Comparison of ENCODE assay signal across 1 cellular context in genomic region chr1:56647106-56647505, GRCh38.
TF ChIP-seq lines count a peak whose summit lies in the region.

No MANE protein-coding gene starts in this region.

TF ChIP-seq in HepG2, 621 proteins besides CTCF, POLR2A, EP300 and RAD21:
- TF ChIP-seq GRHL1 (CRISPR knock-in tag; conservative IDR thresholded peaks at IDR 0.05): no peak
- TF ChIP-seq GPN1 (CRISPR knock-in tag; IDR thresholded peaks at IDR 0.05; ENCODE audit: borderline replicate concordance): no peak
- peak; percentile 62 for TF ChIP-seq RARA (CRISPR knock-in tag; IDR thresholded peaks at IDR 0.05)
- peak; percentile 60; the same call in 1 of the 2 replicates for TF ChIP-seq GATAD2A (CRISPR knock-in tag; IDR thresholded peaks at IDR 0.05)
- TF ChIP-seq PAXIP1 (CRISPR knock-in tag; conservative IDR thresholded peaks at IDR 0.05): no peak
- TF ChIP-seq MTF1 (CRISPR knock-in tag; IDR thresholded peaks at IDR 0.05): no peak
- no peak for TF ChIP-seq ZNF546 (CRISPR knock-in tag; conservative IDR thresholded peaks at IDR 0.05)
- TF ChIP-seq SOX13 (IDR thresholded peaks at IDR 0.05): no peak
- TF ChIP-seq SOX13 (CRISPR knock-in tag; conservative IDR thresholded peaks at IDR 0.05 in 1 of 2, IDR thresholded peaks at IDR 0.05 in 1 of 2): 0 out of 4 replicates have a peak, but pooled peaks of 1 of the 2 experiments have one; percentile 17
- no peak for TF ChIP-seq CSRNP2 (CRISPR knock-in tag; conservative IDR thresholded peaks at IDR 0.05; ENCODE audit: low read depth)
- no peak for TF ChIP-seq TEAD2 (CRISPR knock-in tag; IDR thresholded peaks at IDR 0.05)
- TF ChIP-seq TEF (CRISPR knock-in tag; IDR thresholded peaks at IDR 0.05): 0 out of 2 replicates have a peak, but pooled peaks have one; percentile 31
- peak; percentile 41; the same call in 1 of the 2 replicates for TF ChIP-seq CEBPG (CRISPR knock-in tag; IDR thresholded peaks at IDR 0.05)
- TF ChIP-seq SAP130 (CRISPR knock-in tag; IDR thresholded peaks at IDR 0.05; ENCODE audit: low read depth): peak; percentile 31; the same call in 1 of the 2 replicates
- TF ChIP-seq ZNF652 (CRISPR knock-in tag; IDR thresholded peaks at IDR 0.05; ENCODE audit: borderline replicate concordance, low read depth): peak; percentile 76; the same call in 1 of the 2 replicates
- peak; percentile 21; the same call in 1 of the 2 replicates for TF ChIP-seq HNF4A (CRISPR knock-in tag; IDR thresholded peaks at IDR 0.05)
- TF ChIP-seq FOXA3 (CRISPR knock-in tag; IDR thresholded peaks at IDR 0.05): 0 out of 2 replicates have a peak, but pooled peaks have one; percentile 25
- TF ChIP-seq NR2F6 (IDR thresholded peaks at IDR 0.05): no peak
- 0 out of 2 replicates have a peak, but pooled peaks have one; percentile 30 for TF ChIP-seq NR2F6 (CRISPR knock-in tag; IDR thresholded peaks at IDR 0.05)
